ENCODE assay signal across 8 cellular contexts in the genomic region with DNA sequence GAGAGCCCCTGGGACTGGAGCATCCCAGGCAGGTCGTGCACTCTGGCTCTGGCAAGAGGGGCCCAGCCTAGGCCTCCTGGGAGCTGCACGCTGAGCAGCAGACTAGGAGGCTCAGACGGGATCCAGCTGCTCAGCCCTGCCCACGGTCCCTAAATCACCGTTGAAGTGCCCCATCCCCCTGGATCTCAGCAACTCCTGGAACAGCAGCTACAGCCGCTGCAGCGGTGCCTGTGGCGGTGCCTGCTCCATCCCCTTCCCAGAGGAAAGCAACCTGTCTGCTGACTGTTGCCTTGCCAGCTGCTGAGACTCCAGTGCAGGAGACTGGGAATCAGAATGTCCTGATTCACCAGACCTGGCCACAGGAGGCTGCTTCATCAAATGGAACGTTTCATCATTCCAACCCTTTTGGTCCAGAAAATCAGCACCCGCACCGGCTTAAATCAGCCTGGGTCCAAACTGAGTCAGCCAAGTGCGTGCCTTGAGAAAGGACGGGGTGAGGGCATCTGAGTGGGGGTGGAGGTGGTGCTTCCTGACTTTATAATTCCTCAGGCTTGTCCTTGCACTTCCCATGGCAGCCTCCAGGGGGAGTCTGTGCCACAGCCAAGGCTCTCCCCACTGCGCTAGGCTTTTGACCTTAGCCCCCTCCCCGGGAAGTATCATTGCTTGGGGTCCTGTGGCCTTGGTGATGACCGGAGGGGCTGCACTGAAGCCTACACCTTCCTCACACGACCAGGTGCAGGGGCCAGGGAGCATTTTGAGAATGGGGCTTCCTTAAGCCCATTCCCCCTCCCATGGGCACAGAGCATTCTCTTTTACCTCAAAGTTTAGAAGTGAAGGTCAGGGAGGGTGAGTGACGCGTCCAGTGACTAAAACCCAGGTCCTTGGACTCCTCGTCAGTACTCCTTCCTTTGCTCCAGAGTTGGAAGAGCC. TPM values are rescaled to one million over a fixed set of nuclear protein-coding genes. Genes with fewer than 3 reads are reported as not detected.
DNase-seq lines count a peak whose midpoint lies in the region; ATAC-seq, FAIRE-seq and TF ChIP-seq lines count a peak whose summit lies in the region.

No MANE protein-coding gene starts in this region.

- ATAC-seq in HG02885 (IDR thresholded peaks at IDR 0.05; ENCODE audit: poor library complexity, unreplicated experiment), result peak; percentile 59

- 35 to 42% methylated on average over 20 of the region's 20 CpGs for WGBS in sigmoid colon, 2 donors

- H3K4me3 Mint-ChIP-seq in astrocyte (ENCODE audit: unreplicated experiment) (no peak overlapping the region), immature natural killer cell (no peak overlapping the region)

- H2AFZ ChIP-seq in astrocyte (ENCODE audit: low read depth, low read length), result no peak overlapping the region

- no peak for TF ChIP-seq POLR2A in sigmoid colon (IDR thresholded peaks at IDR 0.05)

- DNase-seq in RPMI8226, result peak; percentile 51
- DNase-seq in astrocyte (ENCODE audit: low read depth), result peak; percentile 66
- peak; percentile 14 to 23 (median 14) for DNase-seq in immature natural killer cell
- peak; percentile 28 to 50 for DNase-seq in stimulated activated CD4-positive, alpha-beta T cell treated with anti-CD3 and anti-CD28 coated beads, Interleukin-2, amount 100 ng/mL, for 48 hours
- DNase-seq in sigmoid colon, result no peak
- DNase-seq in NCI-H2107 (lab: John Stamatoyannopoulos, UW), result no peak

- H3K9me3 Mint-ChIP-seq in astrocyte (ENCODE audit: unreplicated experiment) (no peaks in the 10 kb centered on the region), immature natural killer cell (no peaks in the 10 kb centered on the region)

- H3K27me3 Mint-ChIP-seq in astrocyte (ENCODE audit: low read depth, unreplicated experiment) (no peaks in the 10 kb centered on the region), immature natural killer cell (ENCODE audit: low read depth in 3 of 3) (peaks cover 0 to 13% (median 8%) of the 10 kb centered on the region in 3 donors)

- H3F3A ChIP-seq in DOHH2 (ENCODE audit: control insufficient read depth, insufficient read depth), result no peaks in the 10 kb centered on the region

- H3K4me2 ChIP-seq in DOHH2 (ENCODE audit: low read length) (no peak overlapping the region), astrocyte (ENCODE audit: low read length) (peak overlapping the region; percentile 40)

- H3K36me3 ChIP-seq in DOHH2 (ENCODE audit: control insufficient read depth, low read length) (no peaks in the 10 kb centered on the region), astrocyte (ENCODE audit: insufficient read depth, low read length) (no peaks in the 10 kb centered on the region), sigmoid colon (no peaks in the 10 kb centered on the region)

- no peaks in the 10 kb centered on the region for H3K9me2 ChIP-seq in DOHH2 (replicated peaks; ENCODE audit: control insufficient read depth, low read length)

- H3K27ac ChIP-seq in DOHH2 (ENCODE audit: low read depth, low read length), result no peak overlapping the region
- H3K27ac ChIP-seq in astrocyte (ENCODE audit: low read depth, low read length), result peak overlapping the region; percentile 37
- no peak overlapping the region for H3K27ac ChIP-seq in sigmoid colon

- peak; percentile 69 for TF ChIP-seq CTCF in DOHH2 (IDR thresholded peaks at IDR 0.05; ENCODE audit: low read depth, low read length, poor library complexity, severe bottlenecking)
- peak; percentile 66 for TF ChIP-seq CTCF in astrocyte (IDR thresholded peaks at IDR 0.05; ENCODE audit: insufficient read depth, low read depth, low read length)
- peak in 1 of 4 experiments; percentile 44 for TF ChIP-seq CTCF in sigmoid colon (IDR thresholded peaks at IDR 0.05)

- TF ChIP-seq EP300 in sigmoid colon (IDR thresholded peaks at IDR 0.05), result no peak

- peak overlapping the region; percentile 23 for H3K9ac ChIP-seq in astrocyte (ENCODE audit: low read length)

- no peaks in the 10 kb centered on the region for H3K79me2 ChIP-seq in DOHH2 (ENCODE audit: control insufficient read depth, low read length)
- no peaks in the 10 kb centered on the region for H3K79me2 ChIP-seq in astrocyte (ENCODE audit: insufficient read depth, low read length)

- H4K20me1 ChIP-seq in DOHH2 (ENCODE audit: control insufficient read depth, insufficient read depth, low read depth, low read length) (no peaks in the 10 kb centered on the region), astrocyte (ENCODE audit: insufficient read depth, low read length) (no peaks in the 10 kb centered on the region)

- H3K27ac Mint-ChIP-seq in astrocyte (ENCODE audit: unreplicated experiment) (no peak overlapping the region), immature natural killer cell (no peak overlapping the region)

- no peaks in the 10 kb centered on the region for H3K9me3 ChIP-seq in DOHH2 (ENCODE audit: control insufficient read depth, insufficient read depth, low read length)
- no peaks in the 10 kb centered on the region for H3K9me3 ChIP-seq in astrocyte (ENCODE audit: insufficient read depth, low read depth, low read length)
- H3K9me3 ChIP-seq in sigmoid colon, result no peaks in the 10 kb centered on the region

- no peaks in the 10 kb centered on the region for H3K4me1 ChIP-seq in DOHH2 (ENCODE audit: control insufficient read depth, low read length)
- peaks cover 36% of the 10 kb centered on the region for H3K4me1 ChIP-seq in astrocyte (ENCODE audit: insufficient read depth, low read length)
- H3K4me1 ChIP-seq in sigmoid colon, result no peaks in the 10 kb centered on the region

- intact Hi-C loops in sigmoid colon (cut with DNase I), result no loop called here

- no peaks in the 10 kb centered on the region for H3K36me3 Mint-ChIP-seq in astrocyte (ENCODE audit: low read depth, unreplicated experiment)
- no peaks in the 10 kb centered on the region for H3K36me3 Mint-ChIP-seq in immature natural killer cell

- H3K4me3 ChIP-seq in DOHH2 (ENCODE audit: low read length) (no peak overlapping the region), astrocyte (ENCODE audit: insufficient read depth, low read depth, low read length) (no peak overlapping the region), sigmoid colon (no peak overlapping the region)

- H3K27me3 ChIP-seq in DOHH2 (ENCODE audit: control insufficient read depth, low read length) (no peaks in the 10 kb centered on the region), astrocyte (ENCODE audit: insufficient read depth, low read length) (no peaks in the 10 kb centered on the region), sigmoid colon (no peaks in the 10 kb centered on the region)

- peaks cover 9% of the 10 kb centered on the region for H3K4me1 Mint-ChIP-seq in astrocyte (ENCODE audit: low read depth, unreplicated experiment)
- H3K4me1 Mint-ChIP-seq in immature natural killer cell, result no peaks in the 10 kb centered on the region

- peak; percentile 98 for FAIRE-seq in astrocyte (lab: Jason Lieb, UNC)

RNA-seq across cellular contexts. Expression of gene ZNF185, which starts 6.5 kb away (rescaled TPM):
- total RNA-seq in astrocyte (7.8 and 16.2 TPM in 2 replicates), sigmoid colon (1 to 10 TPM in 3 of 4 donors, under 1 TPM in 1; 0.55 to 3.8 (median 2.6) TPM)
- polyA plus RNA-seq in immature natural killer cell (1 to 10 TPM; 3.2 to 6.2 (median 3.4) TPM), sigmoid colon (1 to 10 TPM; 1.8 to 4.2 (median 2.3) TPM)

Comparison
In these comparisons a context has a peak if more than half of its experiments do, and no peak if none do; other contexts are left out.
1. DNase-seq: peak in RPMI8226 (single experiment), astrocyte (single experiment), immature natural killer cell (3 of 3) and stimulated activated CD4-positive, alpha-beta T cell treated with anti-CD3 and anti-CD28 coated beads, Interleukin-2, amount 100 ng/mL, for 48 hours (2 of 2); none in sigmoid colon (single experiment) and NCI-H2107 (single experiment).